1 cellular context compared by ENCODE assay signal in the genomic region with DNA sequence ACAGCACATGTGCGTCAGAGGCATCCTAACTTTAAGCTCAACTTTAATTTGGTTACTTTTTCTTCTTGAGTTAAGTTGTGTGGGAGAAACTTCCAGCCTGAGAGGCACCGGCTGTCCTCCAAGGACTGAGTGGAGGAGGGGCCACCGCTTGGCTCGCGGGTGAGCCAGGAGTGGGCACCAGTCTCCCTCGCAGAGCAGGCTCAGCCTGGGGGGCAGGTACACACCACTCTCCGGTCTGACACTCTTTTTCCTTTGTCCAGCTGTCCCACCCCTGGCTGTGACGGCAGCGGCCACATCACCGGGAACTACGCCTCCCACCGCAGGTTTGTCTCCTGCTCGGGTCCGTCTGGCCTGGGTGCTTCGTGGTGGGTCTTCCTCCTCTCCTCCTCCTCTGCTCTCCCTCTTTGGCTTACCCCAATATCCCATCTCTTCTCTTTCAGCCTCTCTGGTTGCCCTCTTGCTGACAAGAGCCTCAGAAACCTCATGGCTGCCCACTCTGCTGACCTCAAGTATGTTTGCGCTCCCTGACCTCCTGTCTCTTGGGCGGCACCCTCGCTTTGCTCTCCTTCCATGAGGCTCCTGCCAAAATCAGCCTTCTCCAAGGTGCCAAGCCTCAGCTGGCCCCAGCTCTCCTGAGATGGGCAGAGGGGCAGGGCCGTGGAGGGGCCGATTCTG.
TF ChIP-seq lines count a peak whose summit lies in the region.

No MANE protein-coding gene starts in this region.

TF ChIP-seq in HepG2, 621 proteins besides CTCF, POLR2A, EP300 and RAD21 (continued from another document):
- TF ChIP-seq, protein P1, sequence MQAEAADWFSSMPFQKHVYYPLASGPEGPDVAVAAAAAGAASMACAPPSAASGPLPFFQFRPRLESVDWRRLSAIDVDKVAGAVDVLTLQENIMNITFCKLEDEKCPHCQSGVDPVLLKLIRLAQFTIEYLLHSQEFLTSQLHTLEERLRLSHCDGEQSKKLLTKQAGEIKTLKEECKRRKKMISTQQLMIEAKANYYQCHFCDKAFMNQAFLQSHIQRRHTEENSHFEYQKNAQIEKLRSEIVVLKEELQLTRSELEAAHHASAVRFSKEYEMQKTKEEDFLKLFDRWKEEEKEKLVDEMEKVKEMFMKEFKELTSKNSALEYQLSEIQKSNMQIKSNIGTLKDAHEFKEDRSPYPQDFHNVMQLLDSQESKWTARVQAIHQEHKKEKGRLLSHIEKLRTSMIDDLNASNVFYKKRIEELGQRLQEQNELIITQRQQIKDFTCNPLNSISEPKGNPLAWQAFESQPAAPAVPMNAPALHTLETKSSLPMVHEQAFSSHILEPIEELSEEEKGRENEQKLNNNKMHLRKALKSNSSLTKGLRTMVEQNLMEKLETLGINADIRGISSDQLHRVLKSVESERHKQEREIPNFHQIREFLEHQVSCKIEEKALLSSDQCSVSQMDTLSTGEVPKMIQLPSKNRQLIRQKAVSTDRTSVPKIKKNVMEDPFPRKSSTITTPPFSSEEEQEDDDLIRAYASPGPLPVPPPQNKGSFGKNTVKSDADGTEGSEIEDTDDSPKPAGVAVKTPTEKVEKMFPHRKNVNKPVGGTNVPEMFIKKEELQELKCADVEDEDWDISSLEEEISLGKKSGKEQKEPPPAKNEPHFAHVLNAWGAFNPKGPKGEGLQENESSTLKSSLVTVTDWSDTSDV (CRISPR knock-in tag; IDR thresholded peaks at IDR 0.05), result peak; percentile 21; the same call in 1 of the 2 replicates
- TF ChIP-seq ISX (CRISPR knock-in tag; conservative IDR thresholded peaks at IDR 0.05) (no peak), MED13 (CRISPR knock-in tag; IDR thresholded peaks at IDR 0.05) (0 out of 2 replicates have a peak, but pooled peaks have one; percentile 33), ZNF567 (CRISPR knock-in tag; IDR thresholded peaks at IDR 0.05; ENCODE audit: borderline replicate concordance) (0 out of 2 replicates have a peak, but pooled peaks have one; percentile 34), MTF2 (CRISPR knock-in tag; IDR thresholded peaks at IDR 0.05; ENCODE audit: borderline replicate concordance) (0 out of 2 replicates have a peak, but pooled peaks have one; percentile 6), NRL (CRISPR knock-in tag; IDR thresholded peaks at IDR 0.05; ENCODE audit: borderline replicate concordance) (peak; percentile 8; the same call in 1 of the 2 replicates), ZNF446 (CRISPR knock-in tag; IDR thresholded peaks at IDR 0.05) (peak; percentile 18; the same call in 1 of the 2 replicates), ZNF776 (CRISPR knock-in tag; IDR thresholded peaks at IDR 0.05) (peak; percentile 45; the same call in 1 of the 2 replicates), SALL1 (CRISPR knock-in tag; IDR thresholded peaks at IDR 0.05) (no peak), ZNF709 (CRISPR knock-in tag; IDR thresholded peaks at IDR 0.05) (peak; percentile 62; the same call in 1 of the 2 replicates), PAWR (CRISPR knock-in tag; IDR thresholded peaks at IDR 0.05; ENCODE audit: borderline replicate concordance) (no peak), ZFP41 (CRISPR knock-in tag; IDR thresholded peaks at IDR 0.05; ENCODE audit: borderline replicate concordance) (0 out of 2 replicates have a peak, but pooled peaks have one; percentile 9), ZFP62 (CRISPR knock-in tag; IDR thresholded peaks at IDR 0.05) (0 out of 2 replicates have a peak, but pooled peaks have one; percentile 23), HES4 (CRISPR knock-in tag; IDR thresholded peaks at IDR 0.05; ENCODE audit: borderline replicate concordance) (0 out of 2 replicates have a peak, but pooled peaks have one; percentile 40), RXRA (CRISPR knock-in tag; IDR thresholded peaks at IDR 0.05) (no peak), ZFP37 (CRISPR knock-in tag; IDR thresholded peaks at IDR 0.05; ENCODE audit: borderline replicate concordance) (peak; percentile 14; the same call in 1 of the 2 replicates), FOXC1 (CRISPR knock-in tag; IDR thresholded peaks at IDR 0.05; ENCODE audit: borderline replicate concordance) (peak; percentile 67; the same call in 1 of the 2 replicates), KLF11 (CRISPR knock-in tag; IDR thresholded peaks at IDR 0.05) (no peak), SETDB1 (CRISPR knock-in tag; IDR thresholded peaks at IDR 0.05; ENCODE audit: borderline replicate concordance) (0 out of 2 replicates have a peak, but pooled peaks have one; percentile 68), ZNF572 (CRISPR knock-in tag; IDR thresholded peaks at IDR 0.05) (0 out of 2 replicates have a peak, but pooled peaks have one; percentile 36), ZNF598 (CRISPR knock-in tag; IDR thresholded peaks at IDR 0.05; ENCODE audit: borderline replicate concordance) (no peak)
- TF ChIP-seq, protein P2, sequence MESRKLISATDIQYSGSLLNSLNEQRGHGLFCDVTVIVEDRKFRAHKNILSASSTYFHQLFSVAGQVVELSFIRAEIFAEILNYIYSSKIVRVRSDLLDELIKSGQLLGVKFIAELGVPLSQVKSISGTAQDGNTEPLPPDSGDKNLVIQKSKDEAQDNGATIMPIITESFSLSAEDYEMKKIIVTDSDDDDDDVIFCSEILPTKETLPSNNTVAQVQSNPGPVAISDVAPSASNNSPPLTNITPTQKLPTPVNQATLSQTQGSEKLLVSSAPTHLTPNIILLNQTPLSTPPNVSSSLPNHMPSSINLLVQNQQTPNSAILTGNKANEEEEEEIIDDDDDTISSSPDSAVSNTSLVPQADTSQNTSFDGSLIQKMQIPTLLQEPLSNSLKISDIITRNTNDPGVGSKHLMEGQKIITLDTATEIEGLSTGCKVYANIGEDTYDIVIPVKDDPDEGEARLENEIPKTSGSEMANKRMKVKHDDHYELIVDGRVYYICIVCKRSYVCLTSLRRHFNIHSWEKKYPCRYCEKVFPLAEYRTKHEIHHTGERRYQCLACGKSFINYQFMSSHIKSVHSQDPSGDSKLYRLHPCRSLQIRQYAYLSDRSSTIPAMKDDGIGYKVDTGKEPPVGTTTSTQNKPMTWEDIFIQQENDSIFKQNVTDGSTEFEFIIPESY (CRISPR knock-in tag; IDR thresholded peaks at IDR 0.05), result peak; percentile 65; the same call in 1 of the 2 replicates
- TF ChIP-seq, protein P3, sequence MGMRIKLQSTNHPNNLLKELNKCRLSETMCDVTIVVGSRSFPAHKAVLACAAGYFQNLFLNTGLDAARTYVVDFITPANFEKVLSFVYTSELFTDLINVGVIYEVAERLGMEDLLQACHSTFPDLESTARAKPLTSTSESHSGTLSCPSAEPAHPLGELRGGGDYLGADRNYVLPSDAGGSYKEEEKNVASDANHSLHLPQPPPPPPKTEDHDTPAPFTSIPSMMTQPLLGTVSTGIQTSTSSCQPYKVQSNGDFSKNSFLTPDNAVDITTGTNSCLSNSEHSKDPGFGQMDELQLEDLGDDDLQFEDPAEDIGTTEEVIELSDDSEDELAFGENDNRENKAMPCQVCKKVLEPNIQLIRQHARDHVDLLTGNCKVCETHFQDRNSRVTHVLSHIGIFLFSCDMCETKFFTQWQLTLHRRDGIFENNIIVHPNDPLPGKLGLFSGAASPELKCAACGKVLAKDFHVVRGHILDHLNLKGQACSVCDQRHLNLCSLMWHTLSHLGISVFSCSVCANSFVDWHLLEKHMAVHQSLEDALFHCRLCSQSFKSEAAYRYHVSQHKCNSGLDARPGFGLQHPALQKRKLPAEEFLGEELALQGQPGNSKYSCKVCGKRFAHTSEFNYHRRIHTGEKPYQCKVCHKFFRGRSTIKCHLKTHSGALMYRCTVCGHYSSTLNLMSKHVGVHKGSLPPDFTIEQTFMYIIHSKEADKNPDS (CRISPR knock-in tag; IDR thresholded peaks at IDR 0.05), result peak; percentile 56; the same call in 1 of the 2 replicates
- TF ChIP-seq, protein P4, sequence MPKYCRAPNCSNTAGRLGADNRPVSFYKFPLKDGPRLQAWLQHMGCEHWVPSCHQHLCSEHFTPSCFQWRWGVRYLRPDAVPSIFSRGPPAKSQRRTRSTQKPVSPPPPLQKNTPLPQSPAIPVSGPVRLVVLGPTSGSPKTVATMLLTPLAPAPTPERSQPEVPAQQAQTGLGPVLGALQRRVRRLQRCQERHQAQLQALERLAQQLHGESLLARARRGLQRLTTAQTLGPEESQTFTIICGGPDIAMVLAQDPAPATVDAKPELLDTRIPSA (CRISPR knock-in tag; IDR thresholded peaks at IDR 0.05; ENCODE audit: borderline replicate concordance), result 0 out of 2 replicates have a peak, but pooled peaks have one; percentile 44
- TF ChIP-seq, protein P5, sequence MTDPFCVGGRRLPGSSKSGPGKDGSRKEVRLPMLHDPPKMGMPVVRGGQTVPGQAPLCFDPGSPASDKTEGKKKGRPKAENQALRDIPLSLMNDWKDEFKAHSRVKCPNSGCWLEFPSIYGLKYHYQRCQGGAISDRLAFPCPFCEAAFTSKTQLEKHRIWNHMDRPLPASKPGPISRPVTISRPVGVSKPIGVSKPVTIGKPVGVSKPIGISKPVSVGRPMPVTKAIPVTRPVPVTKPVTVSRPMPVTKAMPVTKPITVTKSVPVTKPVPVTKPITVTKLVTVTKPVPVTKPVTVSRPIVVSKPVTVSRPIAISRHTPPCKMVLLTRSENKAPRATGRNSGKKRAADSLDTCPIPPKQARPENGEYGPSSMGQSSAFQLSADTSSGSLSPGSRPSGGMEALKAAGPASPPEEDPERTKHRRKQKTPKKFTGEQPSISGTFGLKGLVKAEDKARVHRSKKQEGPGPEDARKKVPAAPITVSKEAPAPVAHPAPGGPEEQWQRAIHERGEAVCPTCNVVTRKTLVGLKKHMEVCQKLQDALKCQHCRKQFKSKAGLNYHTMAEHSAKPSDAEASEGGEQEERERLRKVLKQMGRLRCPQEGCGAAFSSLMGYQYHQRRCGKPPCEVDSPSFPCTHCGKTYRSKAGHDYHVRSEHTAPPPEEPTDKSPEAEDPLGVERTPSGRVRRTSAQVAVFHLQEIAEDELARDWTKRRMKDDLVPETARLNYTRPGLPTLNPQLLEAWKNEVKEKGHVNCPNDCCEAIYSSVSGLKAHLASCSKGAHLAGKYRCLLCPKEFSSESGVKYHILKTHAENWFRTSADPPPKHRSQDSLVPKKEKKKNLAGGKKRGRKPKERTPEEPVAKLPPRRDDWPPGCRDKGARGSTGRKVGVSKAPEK (CRISPR knock-in tag; IDR thresholded peaks at IDR 0.05; ENCODE audit: borderline replicate concordance), result peak; percentile 92; the same call in 1 of the 2 replicates
- TF ChIP-seq, protein P6, sequence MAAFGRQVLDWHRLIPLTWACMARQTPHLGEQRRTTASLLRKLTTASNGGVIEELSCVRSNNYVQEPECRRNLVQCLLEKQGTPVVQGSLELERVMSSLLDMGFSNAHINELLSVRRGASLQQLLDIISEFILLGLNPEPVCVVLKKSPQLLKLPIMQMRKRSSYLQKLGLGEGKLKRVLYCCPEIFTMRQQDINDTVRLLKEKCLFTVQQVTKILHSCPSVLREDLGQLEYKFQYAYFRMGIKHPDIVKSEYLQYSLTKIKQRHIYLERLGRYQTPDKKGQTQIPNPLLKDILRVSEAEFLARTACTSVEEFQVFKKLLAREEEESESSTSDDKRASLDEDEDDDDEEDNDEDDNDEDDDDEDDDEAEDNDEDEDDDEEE (CRISPR knock-in tag; IDR thresholded peaks at IDR 0.05), result 0 out of 2 replicates have a peak, but pooled peaks have one; percentile 9
- TF ChIP-seq, protein P7, sequence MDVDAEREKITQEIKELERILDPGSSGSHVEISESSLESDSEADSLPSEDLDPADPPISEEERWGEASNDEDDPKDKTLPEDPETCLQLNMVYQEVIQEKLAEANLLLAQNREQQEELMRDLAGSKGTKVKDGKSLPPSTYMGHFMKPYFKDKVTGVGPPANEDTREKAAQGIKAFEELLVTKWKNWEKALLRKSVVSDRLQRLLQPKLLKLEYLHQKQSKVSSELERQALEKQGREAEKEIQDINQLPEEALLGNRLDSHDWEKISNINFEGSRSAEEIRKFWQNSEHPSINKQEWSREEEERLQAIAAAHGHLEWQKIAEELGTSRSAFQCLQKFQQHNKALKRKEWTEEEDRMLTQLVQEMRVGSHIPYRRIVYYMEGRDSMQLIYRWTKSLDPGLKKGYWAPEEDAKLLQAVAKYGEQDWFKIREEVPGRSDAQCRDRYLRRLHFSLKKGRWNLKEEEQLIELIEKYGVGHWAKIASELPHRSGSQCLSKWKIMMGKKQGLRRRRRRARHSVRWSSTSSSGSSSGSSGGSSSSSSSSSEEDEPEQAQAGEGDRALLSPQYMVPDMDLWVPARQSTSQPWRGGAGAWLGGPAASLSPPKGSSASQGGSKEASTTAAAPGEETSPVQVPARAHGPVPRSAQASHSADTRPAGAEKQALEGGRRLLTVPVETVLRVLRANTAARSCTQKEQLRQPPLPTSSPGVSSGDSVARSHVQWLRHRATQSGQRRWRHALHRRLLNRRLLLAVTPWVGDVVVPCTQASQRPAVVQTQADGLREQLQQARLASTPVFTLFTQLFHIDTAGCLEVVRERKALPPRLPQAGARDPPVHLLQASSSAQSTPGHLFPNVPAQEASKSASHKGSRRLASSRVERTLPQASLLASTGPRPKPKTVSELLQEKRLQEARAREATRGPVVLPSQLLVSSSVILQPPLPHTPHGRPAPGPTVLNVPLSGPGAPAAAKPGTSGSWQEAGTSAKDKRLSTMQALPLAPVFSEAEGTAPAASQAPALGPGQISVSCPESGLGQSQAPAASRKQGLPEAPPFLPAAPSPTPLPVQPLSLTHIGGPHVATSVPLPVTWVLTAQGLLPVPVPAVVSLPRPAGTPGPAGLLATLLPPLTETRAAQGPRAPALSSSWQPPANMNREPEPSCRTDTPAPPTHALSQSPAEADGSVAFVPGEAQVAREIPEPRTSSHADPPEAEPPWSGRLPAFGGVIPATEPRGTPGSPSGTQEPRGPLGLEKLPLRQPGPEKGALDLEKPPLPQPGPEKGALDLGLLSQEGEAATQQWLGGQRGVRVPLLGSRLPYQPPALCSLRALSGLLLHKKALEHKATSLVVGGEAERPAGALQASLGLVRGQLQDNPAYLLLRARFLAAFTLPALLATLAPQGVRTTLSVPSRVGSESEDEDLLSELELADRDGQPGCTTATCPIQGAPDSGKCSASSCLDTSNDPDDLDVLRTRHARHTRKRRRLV (CRISPR knock-in tag; IDR thresholded peaks at IDR 0.05), result no peak
- TF ChIP-seq, protein P8, sequence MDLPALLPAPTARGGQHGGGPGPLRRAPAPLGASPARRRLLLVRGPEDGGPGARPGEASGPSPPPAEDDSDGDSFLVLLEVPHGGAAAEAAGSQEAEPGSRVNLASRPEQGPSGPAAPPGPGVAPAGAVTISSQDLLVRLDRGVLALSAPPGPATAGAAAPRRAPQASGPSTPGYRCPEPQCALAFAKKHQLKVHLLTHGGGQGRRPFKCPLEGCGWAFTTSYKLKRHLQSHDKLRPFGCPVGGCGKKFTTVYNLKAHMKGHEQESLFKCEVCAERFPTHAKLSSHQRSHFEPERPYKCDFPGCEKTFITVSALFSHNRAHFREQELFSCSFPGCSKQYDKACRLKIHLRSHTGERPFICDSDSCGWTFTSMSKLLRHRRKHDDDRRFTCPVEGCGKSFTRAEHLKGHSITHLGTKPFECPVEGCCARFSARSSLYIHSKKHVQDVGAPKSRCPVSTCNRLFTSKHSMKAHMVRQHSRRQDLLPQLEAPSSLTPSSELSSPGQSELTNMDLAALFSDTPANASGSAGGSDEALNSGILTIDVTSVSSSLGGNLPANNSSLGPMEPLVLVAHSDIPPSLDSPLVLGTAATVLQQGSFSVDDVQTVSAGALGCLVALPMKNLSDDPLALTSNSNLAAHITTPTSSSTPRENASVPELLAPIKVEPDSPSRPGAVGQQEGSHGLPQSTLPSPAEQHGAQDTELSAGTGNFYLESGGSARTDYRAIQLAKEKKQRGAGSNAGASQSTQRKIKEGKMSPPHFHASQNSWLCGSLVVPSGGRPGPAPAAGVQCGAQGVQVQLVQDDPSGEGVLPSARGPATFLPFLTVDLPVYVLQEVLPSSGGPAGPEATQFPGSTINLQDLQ (CRISPR knock-in tag; IDR thresholded peaks at IDR 0.05), result no peak
